ENCODE assay signal across 11 cellular contexts in the genomic region with DNA sequence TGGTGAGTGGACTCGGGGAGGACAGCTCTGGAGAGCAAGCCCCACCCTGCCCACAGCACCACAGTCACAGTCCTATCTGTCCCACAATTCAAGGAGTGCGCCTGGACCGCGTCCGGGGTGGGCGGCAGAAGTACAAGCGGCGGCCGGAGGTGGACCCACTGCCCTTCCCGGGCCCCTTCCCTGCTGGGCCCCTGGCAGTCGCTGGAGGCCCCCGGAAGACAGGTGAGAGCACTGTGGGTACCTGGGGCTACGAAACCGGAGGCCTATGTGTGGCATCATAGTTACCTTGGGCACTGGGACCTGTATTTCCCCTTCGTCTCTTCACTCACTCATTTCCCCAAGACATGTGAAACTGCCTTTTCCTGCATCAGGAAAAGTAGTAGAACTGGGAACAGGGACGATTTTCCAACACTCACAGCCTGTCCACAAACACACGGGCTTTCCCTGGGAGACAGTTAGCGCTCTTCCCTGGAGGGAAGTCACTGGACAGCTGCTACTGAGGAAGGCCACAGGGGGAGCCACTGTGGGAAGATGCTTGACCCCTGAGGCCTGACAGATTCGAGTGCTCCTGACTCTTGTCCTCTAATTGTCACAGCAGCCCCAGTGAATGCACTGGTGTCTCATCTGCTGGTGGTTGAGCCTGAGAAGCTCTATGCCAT. TPM values are rescaled to one million over a fixed set of nuclear protein-coding genes. Genes with fewer than 3 reads are reported as not detected.
DNase-seq lines count a peak whose midpoint lies in the region; ATAC-seq and TF ChIP-seq lines count a peak whose summit lies in the region.
"Had no signal": no experiment of that assay in that cellular context is flagged by ENCODE, and none has a peak within 500 bp of the region (broad histone marks: within the 10 kb centered on the region; RNA-seq: fewer than 3 reads in every experiment).

No MANE protein-coding gene starts in this region.

- no peaks in the 10 kb centered on the region for H3K9me3 Mint-ChIP-seq in activated CD4-positive, alpha-beta T cell treated with anti-CD3 and anti-CD28 coated beads, Interleukin-2, amount 10 ng/mL, durations not matched to agents 7 days and 5 days

- no peaks in the 10 kb centered on the region for H3K27me3 Mint-ChIP-seq in activated CD4-positive, alpha-beta T cell treated with anti-CD3 and anti-CD28 coated beads, Interleukin-2, amount 10 ng/mL, durations not matched to agents 7 days and 5 days

- no peak for DNase-seq in GM10266 (ENCODE audit: extremely low spot score)
- peak; percentile 38 for DNase-seq in LHCN-M2 (ENCODE audit: low read depth)
- no peak for DNase-seq in dorsolateral prefrontal cortex
- no peak for DNase-seq in sciatic nerve (ENCODE audit: low spot score)
- DNase-seq in activated CD4-positive, alpha-beta T cell treated with anti-CD3 and anti-CD28 coated beads, Interleukin-2, amount 10 ng/mL, durations not matched to agents 7 days and 5 days: no peak
- DNase-seq: GF-D8, NCI-H146 had no signal

- ATAC-seq in sciatic nerve: no peak
- ATAC-seq in GM21381 (IDR thresholded peaks at IDR 0.05; ENCODE audit: unreplicated experiment): no peak
- no peak for ATAC-seq in HG02973 (IDR thresholded peaks at IDR 0.05; ENCODE audit: unreplicated experiment)
- ATAC-seq: pancreas had no signal

- H3K9ac ChIP-seq in skeletal muscle satellite cell (ENCODE audit: low read depth, low read length): peak overlapping the region; percentile 67

- peaks cover 21% of the 10 kb centered on the region for H3K4me1 ChIP-seq in skeletal muscle satellite cell (ENCODE audit: control insufficient read depth, insufficient read depth, low read length)

- H3K4me3 Mint-ChIP-seq in activated CD4-positive, alpha-beta T cell treated with anti-CD3 and anti-CD28 coated beads, Interleukin-2, amount 10 ng/mL, durations not matched to agents 7 days and 5 days: no peak overlapping the region

- H3K9me3 ChIP-seq in skeletal muscle satellite cell (replicated peaks; ENCODE audit: low read length): no peaks in the 10 kb centered on the region
- H3K9me3 ChIP-seq: pancreas had no signal

- POLR2A ChIA-PET in activated CD4-positive, alpha-beta T cell treated with anti-CD3 and anti-CD28 coated beads, Interleukin-2, amount 10 ng/mL, durations not matched to agents 7 days and 5 days (lab: Charles Lee): no interaction called here

- H3K36me3 ChIP-seq in skeletal muscle satellite cell (ENCODE audit: insufficient read depth, low read length): peaks cover 17% of the 10 kb centered on the region

- peak overlapping the region in 36 of 59 donors; percentile 1 to 56 (median 26) for H3K4me3 ChIP-seq in dorsolateral prefrontal cortex
- peak overlapping the region; percentile 59 for H3K4me3 ChIP-seq in skeletal muscle satellite cell (ENCODE audit: low read length)
- H3K4me3 ChIP-seq: pancreas had no signal

- CTCF ChIA-PET in activated CD4-positive, alpha-beta T cell treated with anti-CD3 and anti-CD28 coated beads, Interleukin-2, amount 10 ng/mL, durations not matched to agents 7 days and 5 days (lab: Charles Lee): interaction anchor here (1.2 to 2.5 kb wide), 3 partner anchors 10 to 18 kb away, joined by 3 to 12 read pairs (median 4); no protein-coding TSS in a partner anchor

- intact Hi-C loops in dorsolateral prefrontal cortex (cut with DNase I): loop anchor here in 1 of 2 donors (10.0 kb wide), 1 partner anchor 331 kb away; no protein-coding TSS in a partner anchor
- intact Hi-C loops in sciatic nerve (cut with DNase I): no loop called here

- peak overlapping the region; percentile 73 for H3K4me2 ChIP-seq in skeletal muscle satellite cell (ENCODE audit: low read length)

- H3K27me3 ChIP-seq in dorsolateral prefrontal cortex (no peaks in the 10 kb centered on the region), skeletal muscle satellite cell (ENCODE audit: control insufficient read depth, insufficient read depth, low read length) (no peaks in the 10 kb centered on the region)
- H3K27me3 ChIP-seq: pancreas had no signal

- no peak overlapping the region for H3K27ac Mint-ChIP-seq in activated CD4-positive, alpha-beta T cell treated with anti-CD3 and anti-CD28 coated beads, Interleukin-2, amount 10 ng/mL, durations not matched to agents 7 days and 5 days

- peak; percentile 22 for TF ChIP-seq CTCF in GM10266 (IDR thresholded peaks at IDR 0.05; ENCODE audit: control insufficient read depth, insufficient read depth, low read depth, missing control alignments)
- no peak for TF ChIP-seq CTCF in dorsolateral prefrontal cortex (IDR thresholded peaks at IDR 0.05 in 54 of 56, conservative IDR thresholded peaks at IDR 0.05 in 2 of 56; ENCODE audit: low read depth in 1 of 56, partially characterized antibody in 56 of 56)

- H3K36me3 Mint-ChIP-seq in activated CD4-positive, alpha-beta T cell treated with anti-CD3 and anti-CD28 coated beads, Interleukin-2, amount 10 ng/mL, durations not matched to agents 7 days and 5 days (ENCODE audit: low read depth): peaks cover 23% of the 10 kb centered on the region

- H3K4me1 Mint-ChIP-seq in activated CD4-positive, alpha-beta T cell treated with anti-CD3 and anti-CD28 coated beads, Interleukin-2, amount 10 ng/mL, durations not matched to agents 7 days and 5 days: peaks cover 44% of the 10 kb centered on the region

- H3K27ac ChIP-seq in dorsolateral prefrontal cortex: peak overlapping the region in 49 of 59 donors; percentile 6 to 88 (median 74)

RNA-seq across cellular contexts. Expression of gene TRMT112, which starts 3.1 kb away (rescaled TPM):
- 261 and 366 TPM in 2 replicates for total RNA-seq in LHCN-M2 (2014; rRNA removed)
- polyA plus RNA-seq in LHCN-M2 (2012): 391 TPM
- 100 to 1,000 TPM in 110 of 120 experiments, 10 to 100 TPM in 10; 72.8 to 158 (median 122) TPM for total RNA-seq in dorsolateral prefrontal cortex
- total RNA-seq in skeletal muscle satellite cell (2012; rRNA removed): 182 and 236 TPM in 2 replicates
- 149 TPM for total RNA-seq in sciatic nerve
- 100 to 1,000 TPM; 160 to 171 TPM for total RNA-seq in activated CD4-positive, alpha-beta T cell treated with anti-CD3 and anti-CD28 coated beads, Interleukin-2, amount 10 ng/mL, durations not matched to agents 7 days and 5 days

RNA-seq across cellular contexts. Expression of gene PRDX5, which starts 3.6 kb away (rescaled TPM):
- total RNA-seq in LHCN-M2 (2014; rRNA removed) (215 and 240 TPM in 2 replicates), dorsolateral prefrontal cortex (100 to 1,000 TPM; 101 to 340 (median 208) TPM), sciatic nerve (143 TPM)
- polyA plus RNA-seq in LHCN-M2 (2012): 527 TPM
- 128 and 144 TPM in 2 replicates for total RNA-seq in skeletal muscle satellite cell (2012; rRNA removed)
- 100 to 1,000 TPM in 1 of 2 experiments, 10 to 100 TPM in 1; 97.4 to 106 TPM for total RNA-seq in activated CD4-positive, alpha-beta T cell treated with anti-CD3 and anti-CD28 coated beads, Interleukin-2, amount 10 ng/mL, durations not matched to agents 7 days and 5 days

RNA-seq across cellular contexts. Expression of gene ESRRA, which starts 9.0 kb away (rescaled TPM):
- 58.2 and 59.8 TPM in 2 replicates for total RNA-seq in LHCN-M2 (2014; rRNA removed)
- polyA plus RNA-seq in LHCN-M2 (2012): 21.6 TPM
- total RNA-seq in dorsolateral prefrontal cortex: 10 to 100 TPM; 20.7 to 65.0 (median 36.4) TPM
- total RNA-seq in skeletal muscle satellite cell (2012; rRNA removed): 35.5 and 38.0 TPM in 2 replicates
- 17.4 TPM for total RNA-seq in sciatic nerve
- total RNA-seq in activated CD4-positive, alpha-beta T cell treated with anti-CD3 and anti-CD28 coated beads, Interleukin-2, amount 10 ng/mL, durations not matched to agents 7 days and 5 days: 10 to 100 TPM; 24.8 to 32.0 TPM

RNA-seq across cellular contexts. Expression of gene CATSPERZ, which starts 14.1 kb away (rescaled TPM):
- total RNA-seq in LHCN-M2 (2014; rRNA removed) (0.29 TPM in 1 of 2 replicates, not detected in the other), dorsolateral prefrontal cortex (1 to 10 TPM in 115 of 120 experiments, under 1 TPM in 3, not detected in 2; 0.69 to 9.3 (median 3.0) TPM), sciatic nerve (not detected)
- polyA plus RNA-seq in LHCN-M2 (2012): 0.17 TPM
- total RNA-seq in skeletal muscle satellite cell (2012; rRNA removed): not detected in 2 replicates
- not detected for total RNA-seq in activated CD4-positive, alpha-beta T cell treated with anti-CD3 and anti-CD28 coated beads, Interleukin-2, amount 10 ng/mL, durations not matched to agents 7 days and 5 days

RNA-seq across cellular contexts. Expression of gene KCNK4, which starts 23.2 kb away (rescaled TPM):
- not detected in 2 replicates for total RNA-seq in LHCN-M2 (2014; rRNA removed)
- not detected for polyA plus RNA-seq in LHCN-M2 (2012)
- total RNA-seq in dorsolateral prefrontal cortex: 10 to 100 TPM in 29 of 120 experiments, 1 to 10 TPM in 91; 2.4 to 12.7 (median 8.0) TPM
- under 0.01 TPM in 1 of 2 replicates, not detected in the other for total RNA-seq in skeletal muscle satellite cell (2012; rRNA removed)
- not detected for total RNA-seq in sciatic nerve
- total RNA-seq in activated CD4-positive, alpha-beta T cell treated with anti-CD3 and anti-CD28 coated beads, Interleukin-2, amount 10 ng/mL, durations not matched to agents 7 days and 5 days: not detected
- total RNA-seq: pancreas had no signal
- polyA plus RNA-seq: pancreas had no signal
